Comparison of ENCODE assay signal across 8 cellular contexts in genomic region chr1:207454046-207454964, GRCh38. TPM values are rescaled to one million over a fixed set of nuclear protein-coding genes. Genes with fewer than 3 reads are reported as not detected.
DNase-seq lines count a peak whose midpoint lies in the region; ATAC-seq, FAIRE-seq and TF ChIP-seq lines count a peak whose summit lies in the region.

CR2 (plus strand) TSS chr1:207454328; CDS start chr1:207454419, 91 bp downstream.

- no peak within 1 kb of the TSS for H4K12ac ChIP-seq in trophoblast cell (ENCODE audit: low read depth, low read length)

- H3K9me3 Mint-ChIP-seq in activated T-cell treated with anti-CD3 and anti-CD28 coated beads, Interleukin-2, amount 50 U/mL, for 72 hours, result no peaks in the 10 kb centered on the region

- H3K27ac Mint-ChIP-seq in activated T-cell treated with anti-CD3 and anti-CD28 coated beads, Interleukin-2, amount 50 U/mL, for 72 hours, result no peak within 1 kb of the TSS

- TF ChIP-seq POLR2A in uterus (IDR thresholded peaks at IDR 0.05), result no peak

- H4K91ac ChIP-seq in trophoblast cell (ENCODE audit: low read depth, low read length), result no peak within 1 kb of the TSS

- H3K9ac ChIP-seq in trophoblast cell (ENCODE audit: low read length), result no peak within 1 kb of the TSS

- H2AFZ ChIP-seq in trophoblast cell (ENCODE audit: insufficient read depth, low read length, poor library complexity), result no peak within 1 kb of the TSS

- DNase-seq in GM18507 (ENCODE audit: extremely low spot score, insufficient read length, low read depth), result peak; percentile 32
- peak; percentile 9 for DNase-seq in NCI-H2196 (lab: John Stamatoyannopoulos, UW; ENCODE audit: unreplicated experiment)
- DNase-seq in activated T-cell treated with anti-CD3 and anti-CD28 coated beads, Interleukin-2, amount 50 U/mL, for 72 hours, result peak; percentile 67 to 81
- DNase-seq in Right ventricle myocardium superior, result peak; percentile 44
- DNase-seq in trophoblast cell, result peak; percentile 40 to 55
- DNase-seq in uterus, result peak in 1 of 2 donors; percentile 13
- DNase-seq in SKM-1 (lab: John Stamatoyannopoulos, UW; ENCODE audit: unreplicated experiment), result no peak

- peaks cover 22% of the 10 kb centered on the region for H3K27me3 Mint-ChIP-seq in activated T-cell treated with anti-CD3 and anti-CD28 coated beads, Interleukin-2, amount 50 U/mL, for 72 hours (ENCODE audit: low read depth)

- ATAC-seq in HG02678 (IDR thresholded peaks at IDR 0.05; ENCODE audit: unreplicated experiment), result peak; percentile 87
- peak; percentile 88 to 89 for ATAC-seq in activated T-cell treated with anti-CD3 and anti-CD28 coated beads, Interleukin-2, amount 50 U/mL, for 72 hours (replicated peaks in 1 of 2)
- ATAC-seq in Right ventricle myocardium superior (ENCODE audit: poor library complexity), result peak; percentile 57

- H2BK120ac ChIP-seq in trophoblast cell (ENCODE audit: insufficient read depth, low read length, poor library complexity), result no peak within 1 kb of the TSS

- no peak within 1 kb of the TSS for H3K27ac ChIP-seq in trophoblast cell (ENCODE audit: low read depth, low read length)
- no peak within 1 kb of the TSS for H3K27ac ChIP-seq in uterus

- no peak within 1 kb of the TSS for H3K18ac ChIP-seq in trophoblast cell (ENCODE audit: low read length)

- peaks cover 8% of the 10 kb centered on the region for H3K4me1 Mint-ChIP-seq in activated T-cell treated with anti-CD3 and anti-CD28 coated beads, Interleukin-2, amount 50 U/mL, for 72 hours (ENCODE audit: low read depth)

- H3K9me3 ChIP-seq in trophoblast cell (ENCODE audit: insufficient read depth, low read depth, low read length) (no peaks in the 10 kb centered on the region), uterus (no peaks in the 10 kb centered on the region)

- WGBS in trophoblast cell (ENCODE audit: extremely low coverage, insufficient coverage, insufficient read length), result no CpG with 5 or more reads among the region's 75 CpGs

- H3K79me1 ChIP-seq in trophoblast cell (ENCODE audit: low read length), result no peaks in the 10 kb centered on the region

- H3K36me3 ChIP-seq in trophoblast cell (ENCODE audit: control insufficient read depth in 1 of 2, insufficient read depth in 2 of 2, low read length in 2 of 2) (no peaks in the 10 kb centered on the region), uterus (no peaks in the 10 kb centered on the region)

- H3K27me3 ChIP-seq in trophoblast cell (ENCODE audit: insufficient read depth, low read length) (peaks cover 15% of the 10 kb centered on the region), uterus (peaks cover 0 to 5% of the 10 kb centered on the region in 2 donors)

- no peak within 1 kb of the TSS for H3K14ac ChIP-seq in trophoblast cell (ENCODE audit: low read length)

- no peak within 1 kb of the TSS for H4K8ac ChIP-seq in trophoblast cell (ENCODE audit: low read depth, low read length)

- no peak within 1 kb of the TSS for H2BK12ac ChIP-seq in trophoblast cell (ENCODE audit: low read length)

- peak within 1 kb of the TSS; percentile 72 to 73 for H3K4me3 Mint-ChIP-seq in activated T-cell treated with anti-CD3 and anti-CD28 coated beads, Interleukin-2, amount 50 U/mL, for 72 hours

- H3K36me3 Mint-ChIP-seq in activated T-cell treated with anti-CD3 and anti-CD28 coated beads, Interleukin-2, amount 50 U/mL, for 72 hours (ENCODE audit: insufficient read depth in 2 of 2), result no peaks in the 10 kb centered on the region

- H3K79me2 ChIP-seq in trophoblast cell (ENCODE audit: control insufficient read depth, insufficient read depth, low read length, poor library complexity), result no peaks in the 10 kb centered on the region

- no peak within 1 kb of the TSS for H2BK5ac ChIP-seq in trophoblast cell (ENCODE audit: low read depth, low read length, poor library complexity)

- intact Hi-C loops in Right ventricle myocardium superior (cut with DNase I), result no loop called here
- intact Hi-C loops in uterus (cut with DNase I; ENCODE audit: low total_unique reads), result no loop called here

- peaks cover 8 to 9% of the 10 kb centered on the region in 2 experiments for H3K4me1 ChIP-seq in trophoblast cell (ENCODE audit: control insufficient read depth in 1 of 2, insufficient read depth in 2 of 2, low read length in 2 of 2)
- peaks cover 0 to 8% of the 10 kb centered on the region in 2 donors for H3K4me1 ChIP-seq in uterus

- H3K23ac ChIP-seq in trophoblast cell (ENCODE audit: low read length), result no peak within 1 kb of the TSS

- peak within 1 kb of the TSS; percentile 85 for H3K4me2 ChIP-seq in trophoblast cell (ENCODE audit: low read length)

- H3K4me3 ChIP-seq in trophoblast cell (ENCODE audit: low read depth, low read length) (peak within 1 kb of the TSS; percentile 61), uterus (peak within 1 kb of the TSS; percentile 22 to 23)

- no peak within 1 kb of the TSS for H3K4ac ChIP-seq in trophoblast cell (ENCODE audit: low read depth, low read length)

- TF ChIP-seq CTCF in uterus (IDR thresholded peaks at IDR 0.05), result no peak

- peak; percentile 71 for FAIRE-seq in GM18507 (lab: Jason Lieb, UNC)

- no peak within 1 kb of the TSS for H2AK5ac ChIP-seq in trophoblast cell (ENCODE audit: low read length)

RNA-seq across cellular contexts. Expression of gene CR2, which starts in this region (rescaled TPM):
- total RNA-seq in activated T-cell treated with anti-CD3 and anti-CD28 coated beads, Interleukin-2, amount 50 U/mL, for 72 hours, result under 1 TPM; 0.07 to 0.26 TPM
- total RNA-seq in Right ventricle myocardium superior (not detected), uterus (under 1 TPM in 1 of 4 donors, not detected in 3; 0.28 TPM)
- 0.01 TPM in 1 of 2 replicates, not detected in the other for polyA plus RNA-seq in trophoblast cell (2013)

Comparison
In these comparisons a context has a peak if more than half of its experiments do, and no peak if none do; other contexts are left out.
1. Peak in DNase-seq and ATAC-seq in activated T-cell treated with anti-CD3 and anti-CD28 coated beads, Interleukin-2, amount 50 U/mL, for 72 hours; RNA of the gene not detected or under 1 TPM.
2. Peak in DNase-seq and ATAC-seq in Right ventricle myocardium superior; RNA of the gene not detected or under 1 TPM.